Comparison of ENCODE assay signal across 1 cellular context in genomic region chr7:106775552-106775936, GRCh38.
TF ChIP-seq lines count a peak whose summit lies in the region.

No MANE protein-coding gene starts in this region.

TF ChIP-seq in K562, 482 proteins besides CTCF, POLR2A, EP300 and RAD21 (continued from another document and continues in another):
- TF ChIP-seq NKRF (IDR thresholded peaks at IDR 0.05; ENCODE audit: borderline replicate concordance) (no peak), CEBPG (CRISPR knock-in tag; IDR thresholded peaks at IDR 0.05) (peak; percentile 82), CEBPG (tag; conservative IDR thresholded peaks at IDR 0.05 in 1 of 2, IDR thresholded peaks at IDR 0.05 in 1 of 2) (peak; percentile 88 to 97), ASH1L (IDR thresholded peaks at IDR 0.05; ENCODE audit: borderline replicate concordance, low read depth, partially characterized antibody) (no peak), IRF1 (CRISPR knock-in tag; IDR thresholded peaks at IDR 0.05; ENCODE audit: borderline replicate concordance) (no peak), NFRKB (IDR thresholded peaks at IDR 0.05; ENCODE audit: low read depth) (no peak; the same call in 1 of the 2 replicates), MYC (IDR thresholded peaks at IDR 0.05; ENCODE audit: low read depth, low read length) (peak; percentile 50; the same call in 1 of the 2 replicates), MYC (CRISPR knock-in tag; IDR thresholded peaks at IDR 0.05; ENCODE audit: borderline replicate concordance, low read depth) (0 out of 2 replicates have a peak, but pooled peaks have one; percentile 17), KDM1A (IDR thresholded peaks at IDR 0.05) (peak in 1 of 2 experiments; percentile 41; a peak in 1 of 4 replicates), NCOA6 (IDR thresholded peaks at IDR 0.05) (no peak), E2F6 (IDR thresholded peaks at IDR 0.05; ENCODE audit: borderline replicate concordance in 1 of 2, extremely low read depth in 1 of 2, insufficient read depth in 1 of 2, insufficient read length in 1 of 2, low read depth in 1 of 2, low read length in 1 of 2, poor library complexity in 1 of 2, severe bottlenecking in 1 of 2) (peak; percentile 50 to 74), ZNF830 (CRISPR knock-in tag; IDR thresholded peaks at IDR 0.05) (no peak), TAF1 (IDR thresholded peaks at IDR 0.05; ENCODE audit: control insufficient read depth, extremely low read depth, insufficient read depth, low read length, severe bottlenecking) (peak; percentile 63), ZNF384 (IDR thresholded peaks at IDR 0.05; ENCODE audit: low read depth, low read length) (peak; percentile 86), TRIM25 (IDR thresholded peaks at IDR 0.05; ENCODE audit: borderline replicate concordance) (no peak), THAP12 (CRISPR knock-in tag; IDR thresholded peaks at IDR 0.05) (no peak), SUPT5H (IDR thresholded peaks at IDR 0.05) (peak; percentile 33), YY1 (IDR thresholded peaks at IDR 0.05; ENCODE audit: borderline replicate concordance in 1 of 3, control insufficient read depth in 1 of 3, extremely low read depth in 1 of 3, insufficient read depth in 3 of 3, insufficient read length in 1 of 3, insufficient replicate concordance in 2 of 3, low read depth in 1 of 3, low read length in 2 of 3) (peak in 1 of 3 experiments; percentile 67), HMG20B (CRISPR knock-in tag; IDR thresholded peaks at IDR 0.05) (no peak), GTF2F1 (IDR thresholded peaks at IDR 0.05; ENCODE audit: low read depth, low read length) (no peak; the same call in 1 of the 2 replicates), ZNF347 (CRISPR knock-in tag; IDR thresholded peaks at IDR 0.05; ENCODE audit: low read depth) (no peak), SMARCC2 (IDR thresholded peaks at IDR 0.05; ENCODE audit: low read depth) (no peak; the same call in 1 of the 2 replicates), HNRNPL (IDR thresholded peaks at IDR 0.05; ENCODE audit: low read depth, low read length) (no peak; the same call in 1 of the 2 replicates), BCLAF1 (IDR thresholded peaks at IDR 0.05; ENCODE audit: borderline replicate concordance in 1 of 2, control insufficient read depth in 1 of 2, low read depth in 2 of 2, low read length in 1 of 2) (no peak), MAZ (CRISPR knock-in tag; conservative IDR thresholded peaks at IDR 0.05 in 1 of 2, IDR thresholded peaks at IDR 0.05 in 1 of 2) (peak in 1 of 2 experiments; percentile 62; a peak in 2 of 4 replicates), NUFIP1 (IDR thresholded peaks at IDR 0.05; ENCODE audit: partially characterized antibody) (peak; percentile 13), ZNF316 (IDR thresholded peaks at IDR 0.05) (no peak), JUN (IDR thresholded peaks at IDR 0.05; ENCODE audit: borderline replicate concordance, low read depth, low read length) (peak; percentile 76; the same call in 1 of the 2 replicates), JUN (CRISPR knock-in tag; IDR thresholded peaks at IDR 0.05; ENCODE audit: borderline replicate concordance) (no peak), ZBTB11 (CRISPR knock-in tag; IDR thresholded peaks at IDR 0.05) (no peak), ZNF318 (IDR thresholded peaks at IDR 0.05; ENCODE audit: borderline replicate concordance in 1 of 2, low read depth in 1 of 2) (no peak), MED1 (CRISPR knock-in tag; IDR thresholded peaks at IDR 0.05; ENCODE audit: borderline replicate concordance) (no peak)
